Comparison of ENCODE assay signal across 26 cellular contexts in the genomic region with DNA sequence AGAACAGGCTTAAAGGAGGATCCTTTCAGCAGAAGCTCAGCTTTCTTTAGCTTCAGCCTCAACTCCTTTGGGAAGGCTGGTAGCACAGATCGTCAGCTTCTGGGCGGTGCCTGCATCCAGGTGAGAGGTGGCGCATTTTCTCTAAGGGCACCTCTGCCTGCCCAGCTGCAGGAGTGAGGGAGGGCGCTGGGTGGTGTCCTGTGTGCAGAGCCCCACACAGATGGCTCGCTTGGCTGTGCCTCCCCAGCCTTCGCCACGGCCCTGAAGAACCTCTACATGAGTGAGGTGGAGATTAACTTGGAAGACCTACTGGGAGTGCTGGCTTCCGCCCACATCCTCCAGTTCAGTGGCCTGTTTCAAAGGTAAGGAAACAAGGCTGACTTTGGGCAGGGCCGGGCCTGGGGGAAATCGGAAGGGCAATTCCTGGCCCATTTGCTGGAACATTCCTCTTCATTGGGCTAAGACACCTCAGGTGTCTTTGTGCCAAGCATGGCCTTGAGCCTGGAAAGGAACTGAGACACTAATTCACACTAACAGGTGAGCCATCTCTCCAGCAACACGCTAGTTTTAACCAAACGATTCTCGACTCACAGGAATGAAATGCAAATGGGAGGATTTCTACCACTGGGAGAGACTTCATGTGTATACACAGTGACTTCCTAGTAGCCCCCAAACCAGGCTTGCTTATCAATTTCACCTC. TPM values are rescaled to one million over a fixed set of nuclear protein-coding genes. Genes with fewer than 3 reads are reported as not detected.
DNase-seq lines count a peak whose midpoint lies in the region; ATAC-seq, FAIRE-seq and TF ChIP-seq lines count a peak whose summit lies in the region.
"Had no signal": no experiment of that assay in that cellular context is flagged by ENCODE, and none has a peak within 500 bp of the region (broad histone marks: within the 10 kb centered on the region; RNA-seq: fewer than 3 reads in every experiment).

No MANE protein-coding gene starts in this region.

- TF ChIP-seq CTCF in keratinocyte (optimal IDR thresholded peaks at IDR 0.05 in 1 of 3, IDR thresholded peaks at IDR 0.05 in 1 of 3, conservative IDR thresholded peaks at IDR 0.05 in 1 of 3; ENCODE audit: extremely low read depth in 1 of 3, insufficient read depth in 2 of 3, low read length in 3 of 3), result no peak

- FAIRE-seq in keratinocyte (lab: Jason Lieb, UNC), result peak; percentile 34
- FAIRE-seq: A549, G401.6, GM12878, H54, HepG2 had no signal

- H3K9me3 Mint-ChIP-seq in stimulated activated naive B cell treated with anti-CD40 and anti-IgM and Interleukin-4, amounts not matched to agents 10 μg/mL and 1 μg/mL and 100 μg/mL, for 72 hours, result no peaks in the 10 kb centered on the region
- H3K9me3 Mint-ChIP-seq: CD8-positive, alpha-beta T cell had no signal

- DNase-seq in RPMI8226, result peak; percentile 8
- no peak for DNase-seq in keratinocyte (ENCODE audit: low read depth, low spot score)
- DNase-seq in stimulated activated naive B cell treated with anti-CD40 and anti-IgM and Interleukin-4, amounts not matched to agents 10 μg/mL and 1 μg/mL and 100 μg/mL, for 72 hours, result no peak
- no peak for DNase-seq in T-helper 9 cell
- no peak for DNase-seq in NCI-H1417 (lab: John Stamatoyannopoulos, UW)
- DNase-seq: AML-193; Caco-2; CD8-positive, alpha-beta T cell; Karpas-422; NCI-H1092; NCI-H1436; NCI-H187 treated with DMSO at 0.1 percent for 48 hours; NCI-H446 treated with DMSO at 0.1 percent for 48 hours; NCI-H526; NCI-H82; NK-92 treated with Interleukin-12 subunit alpha and Interleukin-12 subunit beta, amount 100 ng/mL, for 24 hours; PC-3; SHP77 treated with DMSO at 0.1 percent for 48 hours had no signal

- H3K79me2 ChIP-seq in keratinocyte (ENCODE audit: control insufficient read depth, insufficient read depth, low read length), result no peaks in the 10 kb centered on the region

- peaks cover 68% of the 10 kb centered on the region for H3K4me1 ChIP-seq in keratinocyte (ENCODE audit: control insufficient read depth, extremely low read depth, insufficient read depth, low read length)

- peak overlapping the region; percentile 52 for H2AFZ ChIP-seq in keratinocyte (ENCODE audit: control insufficient read depth, low read length)

- H3K4me2 ChIP-seq in keratinocyte (ENCODE audit: control insufficient read depth, extremely low read depth, insufficient read depth, low read depth, low read length), result peak overlapping the region; percentile 38
- H3K4me2 ChIP-seq: A549 had no signal

- peak overlapping the region; percentile 23 for H3K9ac ChIP-seq in keratinocyte (ENCODE audit: control insufficient read depth, extremely low read depth, insufficient read depth, low read length)

- no peaks in the 10 kb centered on the region for H3K27me3 ChIP-seq in keratinocyte (ENCODE audit: control insufficient read depth, extremely low read depth, insufficient read depth, low read length)

- H3K36me3 ChIP-seq in keratinocyte (ENCODE audit: control insufficient read depth in 2 of 2, extremely low read depth in 1 of 2, insufficient read depth in 2 of 2, low read length in 2 of 2), result peaks cover 0 to 2% of the 10 kb centered on the region in 2 experiments

- peaks cover 5 to 8% of the 10 kb centered on the region in 2 donors for H3K4me1 Mint-ChIP-seq in stimulated activated naive B cell treated with anti-CD40 and anti-IgM and Interleukin-4, amounts not matched to agents 10 μg/mL and 1 μg/mL and 100 μg/mL, for 72 hours

- H3K4me3 ChIP-seq in keratinocyte (ENCODE audit: control insufficient read depth in 2 of 3, extremely low read depth in 1 of 3, insufficient read depth in 2 of 3, low read depth in 1 of 3, low read length in 3 of 3), result peak overlapping the region in 1 of 3 experiments; percentile 9
- H3K4me3 ChIP-seq: A549, GM12878 had no signal

- no peaks in the 10 kb centered on the region for H3K9me1 ChIP-seq in keratinocyte (ENCODE audit: control insufficient read depth, extremely low read depth, insufficient read depth, low read length)

- no peak for ATAC-seq in stimulated activated naive B cell treated with anti-CD40 and anti-IgM and Interleukin-4, amounts not matched to agents 10 μg/mL and 1 μg/mL and 100 μg/mL, for 72 hours (replicated peaks)
- ATAC-seq in HG02642 (IDR thresholded peaks at IDR 0.05; ENCODE audit: poor library complexity, unreplicated experiment), result no peak
- ATAC-seq in GM21528 (IDR thresholded peaks at IDR 0.05; ENCODE audit: low FRiP score, unreplicated experiment), result no peak
- ATAC-seq: A549; CD8-positive, alpha-beta T cell; GM12878; HepG2; PC-3 had no signal

- no peaks in the 10 kb centered on the region for H3K9me3 ChIP-seq in keratinocyte (ENCODE audit: control insufficient read depth, low read depth, low read length)
- H3K9me3 ChIP-seq: A549, Caco-2 had no signal

- H4K20me1 ChIP-seq in keratinocyte (ENCODE audit: control insufficient read depth, extremely low read depth, insufficient read depth, low read length), result no peaks in the 10 kb centered on the region

- H3K27me3 Mint-ChIP-seq in stimulated activated naive B cell treated with anti-CD40 and anti-IgM and Interleukin-4, amounts not matched to agents 10 μg/mL and 1 μg/mL and 100 μg/mL, for 72 hours, result peaks cover 28 to 51% of the 10 kb centered on the region in 2 donors

- H3K27ac Mint-ChIP-seq in stimulated activated naive B cell treated with anti-CD40 and anti-IgM and Interleukin-4, amounts not matched to agents 10 μg/mL and 1 μg/mL and 100 μg/mL, for 72 hours, result peak overlapping the region; percentile 16
- H3K27ac Mint-ChIP-seq: CD8-positive, alpha-beta T cell had no signal

- no peaks in the 10 kb centered on the region for H3K36me3 Mint-ChIP-seq in stimulated activated naive B cell treated with anti-CD40 and anti-IgM and Interleukin-4, amounts not matched to agents 10 μg/mL and 1 μg/mL and 100 μg/mL, for 72 hours
- H3K36me3 Mint-ChIP-seq: CD8-positive, alpha-beta T cell had no signal

- dilution Hi-C loops in keratinocyte (cut with MboI; ENCODE audit: extremely low pct_ligation_motif_present, low sequenced_read_pairs), result no loop called here

- H3K4me3 Mint-ChIP-seq in stimulated activated naive B cell treated with anti-CD40 and anti-IgM and Interleukin-4, amounts not matched to agents 10 μg/mL and 1 μg/mL and 100 μg/mL, for 72 hours, result no peak overlapping the region
- H3K4me3 Mint-ChIP-seq: CD8-positive, alpha-beta T cell had no signal

- peak overlapping the region; percentile 25 for H3K27ac ChIP-seq in keratinocyte (ENCODE audit: control insufficient read depth, insufficient read depth, low read length)
- H3K27ac ChIP-seq: A549, C4-2B had no signal

RNA-seq across cellular contexts. Expression of a gene that starts 19.9 kb away (rescaled TPM):
- polyA plus RNA-seq in keratinocyte, result 3.3 to 4.9 TPM (median 4.1 TPM) in 3 replicates
- 5.3 TPM for polyA plus RNA-seq in keratinocyte (2011; ENCODE audit: low read depth)
- 5.8 and 6.8 TPM in 2 replicates for polyA plus RNA-seq in keratinocyte (2011; cell fraction: cytosol; rRNA removed)
- polyA plus RNA-seq in keratinocyte (2011; cell fraction: nucleus; rRNA removed), result 5.2 and 5.8 TPM in 2 replicates
- polyA plus RNA-seq in keratinocyte (2012; ENCODE audit: low replicate concordance), result 3.0 and 3.9 TPM in 2 replicates
- 1.0 to 3.5 TPM (median 2.7 TPM) in 3 replicates for polyA minus RNA-seq in keratinocyte
- 3.1 TPM for polyA minus RNA-seq in keratinocyte (2011; cell fraction: cytosol; rRNA and poly(A)+ RNA removed)
- polyA minus RNA-seq in keratinocyte (2011; cell fraction: nucleus; rRNA and poly(A)+ RNA removed), result 3.1 and 7.2 TPM in 2 replicates
